ENCODE assay signal across 3 cellular contexts in the genomic region with DNA sequence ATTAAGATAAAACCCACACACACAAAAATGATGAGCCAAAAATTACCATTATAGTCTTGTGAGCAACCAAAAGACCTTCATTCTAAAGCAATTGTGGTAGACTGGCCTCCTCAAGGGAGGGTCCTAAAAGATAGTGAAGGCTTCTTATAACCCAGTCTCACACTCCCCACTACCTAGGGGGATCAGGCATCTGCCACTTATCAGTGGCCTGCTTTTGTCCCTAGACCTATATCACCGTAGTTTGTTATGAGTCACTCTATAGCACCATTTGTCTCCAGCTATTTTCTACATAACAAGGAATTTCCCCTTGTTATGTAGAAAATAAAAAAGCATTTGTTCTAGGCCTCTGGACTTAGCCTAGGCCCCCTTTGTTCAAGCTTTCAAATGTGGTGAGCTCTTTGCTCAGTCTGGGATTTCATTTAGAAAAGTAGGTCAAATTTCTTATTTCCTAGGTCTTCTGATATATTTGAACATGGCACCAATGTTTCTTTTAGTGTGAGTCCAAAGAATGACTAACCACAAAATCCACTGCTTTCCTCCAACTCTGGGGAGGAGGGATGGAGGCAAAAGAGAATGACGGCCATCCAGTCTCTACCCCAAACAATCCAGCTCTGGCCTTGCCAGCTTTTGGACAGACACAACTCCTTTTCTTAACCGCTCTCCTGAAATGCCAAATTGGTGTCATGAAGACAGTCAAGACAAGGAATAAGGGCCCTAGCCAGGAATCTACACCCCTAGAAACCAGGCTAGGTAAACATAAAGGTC.
TF ChIP-seq lines count a peak whose summit lies in the region.

No MANE protein-coding gene starts in this region.

TF ChIP-seq in endothelial cell of umbilical vein, 7 proteins besides CTCF, POLR2A, EP300 and RAD21:
- no peak for TF ChIP-seq FOS (IDR thresholded peaks at IDR 0.05; ENCODE audit: borderline replicate concordance, insufficient read depth, low read length)
- TF ChIP-seq EZH2 (IDR thresholded peaks at IDR 0.05; ENCODE audit: borderline replicate concordance, low read depth, low read length, severe bottlenecking) = no peak
- TF ChIP-seq, protein P1, sequence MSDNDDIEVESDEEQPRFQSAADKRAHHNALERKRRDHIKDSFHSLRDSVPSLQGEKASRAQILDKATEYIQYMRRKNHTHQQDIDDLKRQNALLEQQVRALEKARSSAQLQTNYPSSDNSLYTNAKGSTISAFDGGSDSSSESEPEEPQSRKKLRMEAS (IDR thresholded peaks at IDR 0.05; ENCODE audit: insufficient read depth, insufficient read length) = no peak
- no peak for TF ChIP-seq JUN (IDR thresholded peaks at IDR 0.05; ENCODE audit: borderline replicate concordance, insufficient read depth, insufficient read length, low read depth)
- no peak for TF ChIP-seq POLR2AphosphoS5 (IDR thresholded peaks at IDR 0.05; ENCODE audit: insufficient read depth, low read depth, low read length)
- no peak for TF ChIP-seq GATA2 (IDR thresholded peaks at IDR 0.05; ENCODE audit: insufficient read depth, insufficient read length, low read depth, low read length)
- TF ChIP-seq MYC (IDR thresholded peaks at IDR 0.05; ENCODE audit: low read depth, low read length) = no peak

TF ChIP-seq in neural cell, 6 proteins besides CTCF, POLR2A, EP300 and RAD21:
- TF ChIP-seq TAF1 (IDR thresholded peaks at IDR 0.05; ENCODE audit: low read depth) (no peak), MXI1 (conservative IDR thresholded peaks at IDR 0.05; ENCODE audit: poor library complexity, severe bottlenecking) (no peak), EZH2 (IDR thresholded peaks at IDR 0.05; ENCODE audit: borderline replicate concordance, insufficient read depth, low read length, poor library complexity, severe bottlenecking) (no peak), POLR2AphosphoS5 (IDR thresholded peaks at IDR 0.05) (no peak), SMC3 (conservative IDR thresholded peaks at IDR 0.05; ENCODE audit: poor library complexity) (no peak)
- TF ChIP-seq, protein P2, sequence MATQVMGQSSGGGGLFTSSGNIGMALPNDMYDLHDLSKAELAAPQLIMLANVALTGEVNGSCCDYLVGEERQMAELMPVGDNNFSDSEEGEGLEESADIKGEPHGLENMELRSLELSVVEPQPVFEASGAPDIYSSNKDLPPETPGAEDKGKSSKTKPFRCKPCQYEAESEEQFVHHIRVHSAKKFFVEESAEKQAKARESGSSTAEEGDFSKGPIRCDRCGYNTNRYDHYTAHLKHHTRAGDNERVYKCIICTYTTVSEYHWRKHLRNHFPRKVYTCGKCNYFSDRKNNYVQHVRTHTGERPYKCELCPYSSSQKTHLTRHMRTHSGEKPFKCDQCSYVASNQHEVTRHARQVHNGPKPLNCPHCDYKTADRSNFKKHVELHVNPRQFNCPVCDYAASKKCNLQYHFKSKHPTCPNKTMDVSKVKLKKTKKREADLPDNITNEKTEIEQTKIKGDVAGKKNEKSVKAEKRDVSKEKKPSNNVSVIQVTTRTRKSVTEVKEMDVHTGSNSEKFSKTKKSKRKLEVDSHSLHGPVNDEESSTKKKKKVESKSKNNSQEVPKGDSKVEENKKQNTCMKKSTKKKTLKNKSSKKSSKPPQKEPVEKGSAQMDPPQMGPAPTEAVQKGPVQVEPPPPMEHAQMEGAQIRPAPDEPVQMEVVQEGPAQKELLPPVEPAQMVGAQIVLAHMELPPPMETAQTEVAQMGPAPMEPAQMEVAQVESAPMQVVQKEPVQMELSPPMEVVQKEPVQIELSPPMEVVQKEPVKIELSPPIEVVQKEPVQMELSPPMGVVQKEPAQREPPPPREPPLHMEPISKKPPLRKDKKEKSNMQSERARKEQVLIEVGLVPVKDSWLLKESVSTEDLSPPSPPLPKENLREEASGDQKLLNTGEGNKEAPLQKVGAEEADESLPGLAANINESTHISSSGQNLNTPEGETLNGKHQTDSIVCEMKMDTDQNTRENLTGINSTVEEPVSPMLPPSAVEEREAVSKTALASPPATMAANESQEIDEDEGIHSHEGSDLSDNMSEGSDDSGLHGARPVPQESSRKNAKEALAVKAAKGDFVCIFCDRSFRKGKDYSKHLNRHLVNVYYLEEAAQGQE (IDR thresholded peaks at IDR 0.05; ENCODE audit: borderline replicate concordance) = no peak
TF ChIP-seq in neural cell: peak in this region for 0.

TF ChIP-seq in GM12891, 5 proteins besides CTCF, POLR2A, EP300 and RAD21:
- TF ChIP-seq PAX5 (IDR thresholded peaks at IDR 0.05; ENCODE audit: insufficient read depth, low read length, severe bottlenecking) = no peak
- no peak for TF ChIP-seq SPI1 (IDR thresholded peaks at IDR 0.05; ENCODE audit: low read depth, low read length)
- TF ChIP-seq POU2F2 (IDR thresholded peaks at IDR 0.05; ENCODE audit: low read depth, low read length) = no peak
- TF ChIP-seq TAF1 (IDR thresholded peaks at IDR 0.05; ENCODE audit: low read depth, low read length) = no peak
TF ChIP-seq in GM12891: peak in this region for 0.
